Comparison of ENCODE assay signal across 20 cellular contexts in genomic region chr22:20945578-20945934, GRCh38. TPM values are rescaled to one million over a fixed set of nuclear protein-coding genes. Genes with fewer than 3 reads are reported as not detected.
DNase-seq lines count a peak whose midpoint lies in the region; ATAC-seq and TF ChIP-seq lines count a peak whose summit lies in the region.
"Had no signal": no experiment of that assay in that cellular context is flagged by ENCODE, and none has a peak within 500 bp of the region (broad histone marks: within the 10 kb centered on the region; RNA-seq: fewer than 3 reads in every experiment).

No MANE protein-coding gene starts in this region.

- H3K9me3 ChIP-seq in right cardiac atrium (ENCODE audit: control insufficient read depth, low read length) = no peaks in the 10 kb centered on the region
- no peaks in the 10 kb centered on the region for H3K9me3 ChIP-seq in trophoblast cell (ENCODE audit: insufficient read depth, low read depth, low read length)
- H3K9me3 ChIP-seq in gastrocnemius medialis = no peaks in the 10 kb centered on the region
- H3K9me3 ChIP-seq: thyroid gland had no signal

- no peak overlapping the region for H4K8ac ChIP-seq in trophoblast cell (ENCODE audit: low read depth, low read length)

- H2BK120ac ChIP-seq in trophoblast cell (ENCODE audit: insufficient read depth, low read length, poor library complexity) = no peak overlapping the region

- H3K23ac ChIP-seq in trophoblast cell (ENCODE audit: low read length) = no peak overlapping the region

- H3K36me3 Mint-ChIP-seq in HFFc6 (ENCODE audit: low read depth) = peaks cover 16% of the 10 kb centered on the region

- H3K4me2 ChIP-seq in trophoblast cell (ENCODE audit: low read length) = no peak overlapping the region

- no peak overlapping the region for H3K4me3 Mint-ChIP-seq in HFFc6
- H3K4me3 Mint-ChIP-seq: activated CD8-positive, alpha-beta T cell treated with anti-CD3 and anti-CD28 coated beads for 36 hours had no signal

- no peak overlapping the region for H3K14ac ChIP-seq in trophoblast cell (ENCODE audit: low read length)

- intact Hi-C loops in Right ventricle myocardium superior (cut with DNase I) = no loop called here
- intact Hi-C loops in right cardiac atrium (cut with DNase I) = no loop called here
- intact Hi-C loops in gastrocnemius medialis (cut with DNase I; ENCODE audit: low total_unique reads) = loop anchor here (2.0 kb wide), 1 partner anchor 25 kb away; no protein-coding TSS in a partner anchor

- TF ChIP-seq CTCF in HFFc6 (IDR thresholded peaks at IDR 0.05) (no peak), foreskin keratinocyte (conservative IDR thresholded peaks at IDR 0.05) (no peak), gastrocnemius medialis (IDR thresholded peaks at IDR 0.05 in 4 of 5, conservative IDR thresholded peaks at IDR 0.05 in 1 of 5) (no peak)

- H3K4ac ChIP-seq in trophoblast cell (ENCODE audit: low read depth, low read length) = peak overlapping the region; percentile 98

- H3K4me1 Mint-ChIP-seq in HFFc6 (ENCODE audit: low read depth) = peaks cover 41% of the 10 kb centered on the region

- no peak overlapping the region for H2BK5ac ChIP-seq in trophoblast cell (ENCODE audit: low read depth, low read length, poor library complexity)

- no peak overlapping the region for H4K91ac ChIP-seq in trophoblast cell (ENCODE audit: low read depth, low read length)

- H3K79me2 ChIP-seq in trophoblast cell (ENCODE audit: control insufficient read depth, insufficient read depth, low read length, poor library complexity) = peaks cover 25% of the 10 kb centered on the region

- H3K27ac Mint-ChIP-seq in HFFc6 = peak overlapping the region; percentile 56
- H3K27ac Mint-ChIP-seq: activated CD8-positive, alpha-beta T cell treated with anti-CD3 and anti-CD28 coated beads for 36 hours had no signal

- H3K27me3 ChIP-seq in right cardiac atrium (ENCODE audit: control insufficient read depth, insufficient read depth) = no peaks in the 10 kb centered on the region
- H3K27me3 ChIP-seq in foreskin keratinocyte = no peaks in the 10 kb centered on the region
- H3K27me3 ChIP-seq in trophoblast cell (ENCODE audit: insufficient read depth, low read length) = no peaks in the 10 kb centered on the region
- H3K27me3 ChIP-seq in gastrocnemius medialis = no peaks in the 10 kb centered on the region
- H3K27me3 ChIP-seq: thyroid gland had no signal

- peaks cover 10% of the 10 kb centered on the region for H3K4me1 ChIP-seq in right cardiac atrium (ENCODE audit: control insufficient read depth, insufficient read depth, low read length)
- H3K4me1 ChIP-seq in foreskin keratinocyte = peaks cover 25% of the 10 kb centered on the region
- H3K4me1 ChIP-seq in trophoblast cell (ENCODE audit: control insufficient read depth in 1 of 2, insufficient read depth in 2 of 2, low read length in 2 of 2) = peaks cover 9 to 14% of the 10 kb centered on the region in 2 experiments
- peaks cover 39 to 49% of the 10 kb centered on the region in 2 donors for H3K4me1 ChIP-seq in gastrocnemius medialis

- H3K36me3 ChIP-seq in trophoblast cell (ENCODE audit: control insufficient read depth in 1 of 2, insufficient read depth in 2 of 2, low read length in 2 of 2) (peaks cover 6 to 10% of the 10 kb centered on the region in 2 experiments), gastrocnemius medialis (peaks cover 0 to 10% of the 10 kb centered on the region in 2 donors)

- H4K12ac ChIP-seq in trophoblast cell (ENCODE audit: low read depth, low read length) = no peak overlapping the region

- peaks cover 2% of the 10 kb centered on the region for H3K79me1 ChIP-seq in trophoblast cell (ENCODE audit: low read length)

- H3K27me3 Mint-ChIP-seq in HFFc6 (ENCODE audit: insufficient read depth) = no peaks in the 10 kb centered on the region
- H3K27me3 Mint-ChIP-seq: activated CD8-positive, alpha-beta T cell treated with anti-CD3 and anti-CD28 coated beads for 36 hours had no signal

- no peaks in the 10 kb centered on the region for H3K9me3 Mint-ChIP-seq in HFFc6
- H3K9me3 Mint-ChIP-seq: activated CD8-positive, alpha-beta T cell treated with anti-CD3 and anti-CD28 coated beads for 36 hours had no signal

- no peak overlapping the region for H2AK5ac ChIP-seq in trophoblast cell (ENCODE audit: low read length)

- no peak overlapping the region for H3K9ac ChIP-seq in trophoblast cell (ENCODE audit: low read length)

- no peak for DNase-seq in Right ventricle myocardium superior
- DNase-seq in right cardiac atrium = no peak
- DNase-seq in HFFc6 = no peak
- no peak for DNase-seq in foreskin keratinocyte
- DNase-seq in trophoblast cell = no peak
- no peak for DNase-seq in gastrocnemius medialis
- no peak for DNase-seq in NCI-H526 (lab: John Stamatoyannopoulos, UW)
- no peak for DNase-seq in HCEC 1CT
- DNase-seq: activated CD8-positive, alpha-beta T cell treated with anti-CD3 and anti-CD28 coated beads for 36 hours; activated naive CD4-positive, alpha-beta T cell treated with anti-CD3 and anti-CD28 coated beads, Interleukin-2, amount 50 U/mL, for 16 hours; activated T-cell treated with anti-CD3 and anti-CD28 coated beads, Interleukin-2, amount 50 U/mL, for 1 hour; glutamatergic neuron; NCI-H1092 treated with DMSO at 0.1 percent for 48 hours; NCI-H2107; NCI-H510A; NK-92 treated with Interleukin-12 subunit alpha and Interleukin-12 subunit beta, amount 100 ng/mL, for 24 hours; stimulated activated naive CD8-positive, alpha-beta T cell treated with anti-CD3 and anti-CD28 coated beads, Interleukin-15, Interleukin-2, amounts not matched to agents 100 U/mL and 50 U/mL, for 24 hours; thyroid gland had no signal

- H2AFZ ChIP-seq in trophoblast cell (ENCODE audit: insufficient read depth, low read length, poor library complexity) = no peak overlapping the region

- no peak for TF ChIP-seq POLR2A in gastrocnemius medialis (IDR thresholded peaks at IDR 0.05)

- no peak overlapping the region for H3K27ac ChIP-seq in right cardiac atrium (ENCODE audit: low read length)
- peak overlapping the region; percentile 53 for H3K27ac ChIP-seq in foreskin keratinocyte
- no peak overlapping the region for H3K27ac ChIP-seq in trophoblast cell (ENCODE audit: low read depth, low read length)
- H3K27ac ChIP-seq in gastrocnemius medialis = peak overlapping the region in 1 of 4 donors; percentile 6
- H3K27ac ChIP-seq: C4-2B, thyroid gland had no signal

- H2BK12ac ChIP-seq in trophoblast cell (ENCODE audit: low read length) = no peak overlapping the region

- ATAC-seq in Right ventricle myocardium superior (ENCODE audit: poor library complexity) (peak; percentile 19), right cardiac atrium (no peak), foreskin keratinocyte (no peak), gastrocnemius medialis (no peak)
- ATAC-seq: activated CD8-positive, alpha-beta T cell treated with anti-CD3 and anti-CD28 coated beads for 36 hours; stimulated activated naive CD8-positive, alpha-beta T cell treated with anti-CD3 and anti-CD28 coated beads, Interleukin-15, Interleukin-2, amounts not matched to agents 100 U/mL and 50 U/mL, for 24 hours had no signal

- no peak overlapping the region for H3K4me3 ChIP-seq in right cardiac atrium (ENCODE audit: low read length)
- no peak overlapping the region for H3K4me3 ChIP-seq in trophoblast cell (ENCODE audit: low read depth, low read length)
- no peak overlapping the region for H3K4me3 ChIP-seq in gastrocnemius medialis
- H3K4me3 ChIP-seq: thyroid gland had no signal

- WGBS in right cardiac atrium = 90% methylated on average over 2 of the region's 2 CpGs
- WGBS in trophoblast cell (ENCODE audit: extremely low coverage, insufficient coverage, insufficient read length) = no CpG with 5 or more reads among the region's 2 CpGs

- H3K18ac ChIP-seq in trophoblast cell (ENCODE audit: low read length) = no peak overlapping the region

- in situ Hi-C loops in gastrocnemius medialis (cut with MboI; ENCODE audit: low sequenced_read_pairs in 4 of 4) = no loop called here

RNA-seq across cellular contexts. Expression of gene AIFM3, which starts 21.5 kb away (rescaled TPM):
- 0.67 TPM for total RNA-seq in Right ventricle myocardium superior
- 1 to 10 TPM; 1.0 to 2.1 (median 1.4) TPM for total RNA-seq in right cardiac atrium
- polyA plus RNA-seq in right cardiac atrium = 1.4 TPM
- under 1 TPM in 3 of 6 experiments, not detected in 3; 0.15 to 0.51 (median 0.31) TPM for total RNA-seq in HFFc6 (2021; fragmentation: NEBNext Ultra II Directional; extraction: Animal tissue kit (Norgen Biotek cat#: 25700))
- total RNA-seq in foreskin keratinocyte = 0.78 and 1.5 TPM in 2 replicates
- polyA plus RNA-seq in foreskin keratinocyte = 0.74 and 1.7 TPM in 2 replicates
- 0.31 and 0.49 TPM in 2 replicates for polyA plus RNA-seq in trophoblast cell (2013)
- under 1 TPM in 2 of 4 donors, not detected in 2; 0.22 to 0.42 TPM for total RNA-seq in gastrocnemius medialis
- total RNA-seq: H4 had no signal

RNA-seq across cellular contexts. Expression of gene CRKL, which starts 28.3 kb away (rescaled TPM):
- total RNA-seq in Right ventricle myocardium superior = 50.1 TPM
- 10 to 100 TPM; 50.5 to 53.7 (median 52.0) TPM for total RNA-seq in right cardiac atrium
- polyA plus RNA-seq in right cardiac atrium = 20.8 TPM
- 10 to 100 TPM; 44.0 to 51.5 (median 47.6) TPM for total RNA-seq in HFFc6 (2021; fragmentation: NEBNext Ultra II Directional; extraction: Animal tissue kit (Norgen Biotek cat#: 25700))
- total RNA-seq in foreskin keratinocyte = 63.4 and 64.7 TPM in 2 replicates
- 18.0 and 22.1 TPM in 2 replicates for polyA plus RNA-seq in foreskin keratinocyte
- 43.3 and 44.5 TPM in 2 replicates for polyA plus RNA-seq in trophoblast cell (2013)
- total RNA-seq in gastrocnemius medialis = 100 to 1,000 TPM in 1 of 4 donors, 10 to 100 TPM in 3; 73.3 to 109 (median 84.7) TPM

RNA-seq across cellular contexts. Expression of gene LZTR1, which starts 36.5 kb away (rescaled TPM):
- 24.7 TPM for total RNA-seq in Right ventricle myocardium superior
- total RNA-seq in right cardiac atrium = 10 to 100 TPM; 28.3 to 33.2 (median 31.1) TPM
- polyA plus RNA-seq in right cardiac atrium = 20.4 TPM
- total RNA-seq in HFFc6 (2021; fragmentation: NEBNext Ultra II Directional; extraction: Animal tissue kit (Norgen Biotek cat#: 25700)) = 10 to 100 TPM; 50.6 to 64.0 (median 57.2) TPM
- 37.8 and 39.9 TPM in 2 replicates for total RNA-seq in foreskin keratinocyte
- 25.2 and 26.2 TPM in 2 replicates for polyA plus RNA-seq in foreskin keratinocyte
- 17.9 and 19.9 TPM in 2 replicates for polyA plus RNA-seq in trophoblast cell (2013)
- 10 to 100 TPM; 25.4 to 36.4 (median 26.3) TPM for total RNA-seq in gastrocnemius medialis

RNA-seq across cellular contexts. Expression of gene THAP7, which starts 56.4 kb away (rescaled TPM):
- total RNA-seq in Right ventricle myocardium superior = 19.4 TPM
- total RNA-seq in right cardiac atrium = 10 to 100 TPM; 23.2 to 25.2 (median 23.8) TPM
- 38.2 TPM for polyA plus RNA-seq in right cardiac atrium
- 10 to 100 TPM; 17.8 to 23.1 (median 21.1) TPM for total RNA-seq in HFFc6 (2021; fragmentation: NEBNext Ultra II Directional; extraction: Animal tissue kit (Norgen Biotek cat#: 25700))
- 24.2 and 25.0 TPM in 2 replicates for total RNA-seq in foreskin keratinocyte
- 34.4 and 36.5 TPM in 2 replicates for polyA plus RNA-seq in foreskin keratinocyte
- 16.1 and 17.0 TPM in 2 replicates for polyA plus RNA-seq in trophoblast cell (2013)
- total RNA-seq in gastrocnemius medialis = 10 to 100 TPM; 44.8 to 76.2 (median 61.7) TPM
